ENCODE assay signal across 17 cellular contexts in the genomic region with DNA sequence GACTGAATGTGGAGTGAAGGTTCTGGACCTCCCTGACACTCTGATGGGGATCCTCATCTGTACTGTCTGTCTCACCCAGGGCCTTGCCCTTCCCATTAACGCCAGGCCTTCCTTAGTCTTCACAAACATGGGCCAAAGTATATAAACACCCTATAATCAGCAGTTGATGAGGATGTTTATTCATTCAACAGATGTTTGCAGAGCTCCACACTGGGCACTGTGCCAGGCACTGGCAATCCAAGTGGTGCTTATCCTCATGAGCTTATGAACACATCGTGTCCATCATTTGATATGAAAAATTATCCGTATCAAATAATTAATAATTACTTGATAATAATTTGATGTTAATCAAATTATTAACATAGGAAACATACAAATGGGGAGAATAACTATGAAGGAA.
DNase-seq lines count a peak whose midpoint lies in the region; FAIRE-seq lines count a peak whose summit lies in the region.
"Had no signal": no experiment of that assay in that cellular context is flagged by ENCODE, and none has a peak within 500 bp of the region (broad histone marks: within the 10 kb centered on the region; RNA-seq: fewer than 3 reads in every experiment).

No MANE protein-coding gene starts in this region.

- H3K36me3 ChIP-seq in small intestine (ENCODE audit: control insufficient read depth in 2 of 2, insufficient read depth in 2 of 2, low read length in 2 of 2) = no peaks in the 10 kb centered on the region
- H3K36me3 ChIP-seq: tibial nerve had no signal

- 37 to 48% (median 39%) methylated on average over 3 of the region's 3 CpGs for WGBS in small intestine, 3 donors

- no peaks in the 10 kb centered on the region for H3K27me3 ChIP-seq in small intestine (ENCODE audit: control insufficient read depth in 2 of 2, insufficient read depth in 2 of 2, low read length in 2 of 2)
- H3K27me3 ChIP-seq: tibial nerve had no signal

- DNase-seq in NCI-H2081 (lab: John Stamatoyannopoulos, UW) (peak; percentile 71 to 88), NCI-H2081 treated with DMSO at 0.1 percent for 48 hours (lab: John Stamatoyannopoulos, UW) (no peak), NCI-H1930 (lab: John Stamatoyannopoulos, UW) (peak; percentile 3 to 58), NCI-H748 treated with DMSO at 0.1 percent for 48 hours (lab: John Stamatoyannopoulos, UW) (peak; percentile 94), small intestine (peak; percentile 32), A172 (ENCODE audit: low spot score) (no peak), NCI-H128 (lab: John Stamatoyannopoulos, UW; ENCODE audit: unreplicated experiment) (no peak)
- no peak for DNase-seq in stimulated activated naive CD4-positive, alpha-beta T cell treated with Interleukin-2 at 50 U/mL for 16 hours (lab: John Stamatoyannopoulos, UW)
- DNase-seq: 8988T; activated T-cell treated with anti-CD3 and anti-CD28 coated beads, Interleukin-2, amount 50 U/mL, for 4 hours; CD4-positive, alpha-beta memory T cell; effector CD4-positive, alpha-beta T cell; GDM1; SK-N-SH; stimulated activated CD4-positive, alpha-beta T cell treated with anti-CD3 and anti-CD28 coated beads, Interleukin-4, amount 100 ng/mL, for 4 hours had no signal

- no peaks in the 10 kb centered on the region for H3K9me3 ChIP-seq in small intestine (ENCODE audit: control insufficient read depth, low read depth)
- H3K9me3 ChIP-seq: SK-N-SH, tibial nerve had no signal

- FAIRE-seq in small intestine (lab: Jason Lieb, UNC) = no peak
- FAIRE-seq: HepG2 had no signal

- no peak overlapping the region for H3K4me3 ChIP-seq in small intestine (ENCODE audit: low read depth in 1 of 2, low read length in 2 of 2)
- H3K4me3 ChIP-seq: tibial nerve had no signal

- H3K27ac ChIP-seq in small intestine (ENCODE audit: low read depth in 1 of 2, low read length in 1 of 2) = no peak overlapping the region
- H3K27ac ChIP-seq: tibial nerve had no signal

- H3K4me1 ChIP-seq in small intestine (ENCODE audit: control insufficient read depth in 2 of 2, insufficient read depth in 1 of 2, low read depth in 1 of 2, low read length in 1 of 2) = no peaks in the 10 kb centered on the region
- H3K4me1 ChIP-seq: tibial nerve had no signal

Comparison
In these comparisons a context has a peak if more than half of its experiments do, and no peak if none do; other contexts are left out.
1. DNase-seq: peak in NCI-H2081 (2 of 2), NCI-H1930 (2 of 2), NCI-H748 treated with DMSO at 0.1 percent for 48 hours (single experiment) and small intestine (single experiment); none in NCI-H2081 treated with DMSO at 0.1 percent for 48 hours (single experiment), A172 (single experiment), stimulated activated naive CD4-positive, alpha-beta T cell treated with Interleukin-2 at 50 U/mL for 16 hours (single experiment) and NCI-H128 (single experiment).